8 cellular contexts compared by ENCODE assay signal in genomic region chr15:70762469-70763119, GRCh38. TPM values are rescaled to one million over a fixed set of nuclear protein-coding genes. Genes with fewer than 3 reads are reported as not detected.
DNase-seq lines count a peak whose midpoint lies in the region; ATAC-seq, FAIRE-seq and TF ChIP-seq lines count a peak whose summit lies in the region.

No MANE protein-coding gene starts in this region.

- H3K27me3 ChIP-seq in SJSA1 (replicated peaks) (no peaks in the 10 kb centered on the region), right lobe of liver (no peaks in the 10 kb centered on the region), testis (no peaks in the 10 kb centered on the region)

- CTCF ChIA-PET in HEK293T (lab: Yijun Ruan, JAX) = no interaction called here

- no peak for FAIRE-seq in frontal cortex (lab: Jason Lieb, UNC)

- POLR2A ChIA-PET in HEK293T (lab: Yijun Ruan, JAX) = no interaction called here

- TF ChIP-seq CTCF in choroid plexus epithelial cell (conservative IDR thresholded peaks at IDR 0.05; ENCODE audit: low read depth, low read length) (no peak), right lobe of liver (IDR thresholded peaks at IDR 0.05) (no peak), testis (IDR thresholded peaks at IDR 0.05) (no peak)

- peak overlapping the region; percentile 85 for H3K4me3 ChIP-seq in SJSA1
- H3K4me3 ChIP-seq in choroid plexus epithelial cell (ENCODE audit: low read depth, low read length) = peak overlapping the region; percentile 92
- peak overlapping the region; percentile 77 to 88 (median 81) for H3K4me3 ChIP-seq in right lobe of liver
- H3K4me3 ChIP-seq in testis = peak overlapping the region; percentile 87 to 89

- intact Hi-C loops in right lobe of liver (cut with DNase I) = no loop called here
- intact Hi-C loops in testis (cut with DNase I; ENCODE audit: low total_unique reads) = loop anchor here (10.0 kb wide), 1 partner anchor 52 kb away; no protein-coding TSS in a partner anchor

- H3K4me1 ChIP-seq in SJSA1 (replicated peaks) (peaks cover 28% of the 10 kb centered on the region), right lobe of liver (peaks cover 0 to 18% (median 0%) of the 10 kb centered on the region in 4 donors), testis (peaks cover 8% of the 10 kb centered on the region)

- H3K27ac ChIP-seq in SJSA1 = peak overlapping the region; percentile 67
- H3K27ac ChIP-seq in right lobe of liver = peak overlapping the region; percentile 90 to 93 (median 92)
- peak overlapping the region; percentile 92 to 96 for H3K27ac ChIP-seq in testis

- under 1% methylated on average over 40 of the region's 45 CpGs for WGBS in right lobe of liver (ENCODE audit: insufficient coverage, low coverage, low lambda C conversion rate, missing lambda C conversion rate)
- WGBS in testis, 2 donors = 0% methylated on average over 30 to 45 of the region's 45 CpGs

- H3K9me3 ChIP-seq in SJSA1 (replicated peaks) = no peaks in the 10 kb centered on the region
- no peaks in the 10 kb centered on the region for H3K9me3 ChIP-seq in right lobe of liver
- H3K9me3 ChIP-seq in testis = no peaks in the 10 kb centered on the region

- DNase-seq in D341Med (ENCODE audit: low spot score) (peak; percentile 54), HEK293T (ENCODE audit: extremely low spot score) (peak; percentile 28), SJSA1 (ENCODE audit: low read depth in 1 of 2, low spot score in 2 of 2) (peak in 1 of 2 experiments; percentile 58), choroid plexus epithelial cell (ENCODE audit: low read depth) (peak; percentile 86), right lobe of liver (peak; percentile 57 to 70 (median 68)), testis (peak; percentile 45), frontal cortex (ENCODE audit: low spot score in 2 of 2) (no peak), NCI-H2171 treated with DMSO at 0.1 percent for 48 hours (lab: John Stamatoyannopoulos, UW) (no peak)

- ATAC-seq in right lobe of liver = peak; percentile 35 to 54 (median 47)

- TF ChIP-seq POLR2A in right lobe of liver (IDR thresholded peaks at IDR 0.05) = no peak
- no peak for TF ChIP-seq POLR2A in testis (IDR thresholded peaks at IDR 0.05)

- H3K36me3 ChIP-seq in SJSA1 (peaks cover 8% of the 10 kb centered on the region; the same call in 1 of the 2 replicates), right lobe of liver (no peaks in the 10 kb centered on the region), testis (ENCODE audit: low read depth, missing control alignments) (no peaks in the 10 kb centered on the region)

TF ChIP-seq in HEK293T, 16 proteins besides CTCF, POLR2A, EP300 and RAD21:
- TF ChIP-seq L3MBTL2 (conservative IDR thresholded peaks at IDR 0.05) (peak; percentile 55), FOXA1 (IDR thresholded peaks at IDR 0.05) (no peak), SP1 (IDR thresholded peaks at IDR 0.05) (no peak)

RNA-seq across cellular contexts. Expression of gene UACA, which starts 0.8 kb away (rescaled TPM):
- total RNA-seq in SJSA1 (2014; rRNA removed; shearing (Covaris generic)) = 26.8 and 27.8 TPM in 2 replicates
- 10 to 100 TPM; 10.1 to 22.3 (median 14.4) TPM for total RNA-seq in right lobe of liver
- total RNA-seq in testis = 10 to 100 TPM; 56.9 to 65.1 TPM
- polyA plus RNA-seq in testis (ENCODE audit: insufficient read depth, low read depth, low replicate concordance) = 10.2 TPM
- 22.0 TPM for total RNA-seq in frontal cortex

Comparison
In these comparisons a context has a peak if more than half of its experiments do, and no peak if none do; other contexts are left out.
1. DNase-seq: peak in D341Med (single experiment), HEK293T (single experiment), choroid plexus epithelial cell (single experiment), right lobe of liver (3 of 3) and testis (single experiment); none in frontal cortex (0 of 2) and NCI-H2171 treated with DMSO at 0.1 percent for 48 hours (single experiment).
2. Peak in every context shown above with its lines, with median percentiles within 50 percentile points of each other: H3K27ac ChIP-seq and H3K4me3 ChIP-seq.